In genomic region chrY:7273587-7274203, GRCh38 we compare ENCODE assay signal across 9 cellular contexts.
DNase-seq lines count a peak whose midpoint lies in the region; TF ChIP-seq lines count a peak whose summit lies in the region.
"Had no signal": no experiment of that assay in that cellular context is flagged by ENCODE, and none has a peak within 500 bp of the region (broad histone marks: within the 10 kb centered on the region; RNA-seq: fewer than 3 reads in every experiment).

No MANE protein-coding gene starts in this region.

- peak overlapping the region; percentile 64 for H4K8ac ChIP-seq in mesenchymal stem cell (ENCODE audit: low read length)

- H3K14ac ChIP-seq in mesenchymal stem cell (ENCODE audit: low read length in 2 of 2), result no peak overlapping the region

- intact Hi-C loops in vagina (cut with DNase I), result no loop called here

- H3K4me1 Mint-ChIP-seq in activated naive CD8-positive, alpha-beta T cell (ENCODE audit: low read depth), result peaks cover 31% of the 10 kb centered on the region

- H3K9me3 ChIP-seq in mesenchymal stem cell (ENCODE audit: control insufficient read depth, low read length) (no peaks in the 10 kb centered on the region), vagina (no peaks in the 10 kb centered on the region)
- H3K9me3 ChIP-seq: pancreas had no signal

- peak; percentile 2 for DNase-seq in DMS79 treated with DMSO at 0.1 percent for 48 hours (lab: John Stamatoyannopoulos, UW)
- DNase-seq in DMS79 (lab: John Stamatoyannopoulos, UW), result no peak
- peak; percentile 66 for DNase-seq in NCI-H2196 (lab: John Stamatoyannopoulos, UW; ENCODE audit: unreplicated experiment)
- DNase-seq in mesenchymal stem cell, result peak; percentile 75
- no peak for DNase-seq in vagina (ENCODE audit: extremely low spot score in 2 of 2)
- no peak for DNase-seq in SW 1271 (lab: John Stamatoyannopoulos, UW)

- H3K4me3 ChIP-seq in mesenchymal stem cell (ENCODE audit: insufficient read depth in 1 of 2, low read depth in 1 of 2, low read length in 2 of 2), result peak overlapping the region in 1 of 2 experiments; percentile 72
- H3K4me3 ChIP-seq in urinary bladder (ENCODE audit: low read depth, low read length), result peak overlapping the region; percentile 86
- H3K4me3 ChIP-seq in vagina, result no peak overlapping the region
- H3K4me3 ChIP-seq: pancreas had no signal

- H3K27me3 ChIP-seq in mesenchymal stem cell (ENCODE audit: control insufficient read depth in 1 of 2, insufficient read depth in 1 of 2, low read length in 2 of 2) (no peaks in the 10 kb centered on the region), vagina (no peaks in the 10 kb centered on the region)
- H3K27me3 ChIP-seq: pancreas had no signal

- no peak overlapping the region for H2AK5ac ChIP-seq in mesenchymal stem cell (ENCODE audit: low read length, severe bottlenecking)

- peak overlapping the region in 1 of 2 experiments; percentile 40 for H3K23ac ChIP-seq in mesenchymal stem cell (ENCODE audit: low read length in 2 of 2)

- TF ChIP-seq CTCF in vagina (IDR thresholded peaks at IDR 0.05), result no peak

- H2BK12ac ChIP-seq in mesenchymal stem cell (ENCODE audit: low read length in 2 of 2), result peak overlapping the region in 1 of 2 experiments; percentile 39

- no peaks in the 10 kb centered on the region for H3K27me3 Mint-ChIP-seq in activated naive CD8-positive, alpha-beta T cell

- H3K36me3 ChIP-seq in mesenchymal stem cell (ENCODE audit: control insufficient read depth in 1 of 2, insufficient read depth in 2 of 2, low read depth in 1 of 2, low read length in 2 of 2), result no peaks in the 10 kb centered on the region
- no peaks in the 10 kb centered on the region for H3K36me3 ChIP-seq in urinary bladder (ENCODE audit: insufficient read depth)
- no peaks in the 10 kb centered on the region for H3K36me3 ChIP-seq in vagina
- H3K36me3 ChIP-seq: pancreas had no signal

- peaks cover 3% of the 10 kb centered on the region for H3K4me1 ChIP-seq in mesenchymal stem cell (ENCODE audit: control insufficient read depth, insufficient read depth, low read depth, low read length)
- no peaks in the 10 kb centered on the region for H3K4me1 ChIP-seq in urinary bladder (ENCODE audit: insufficient read depth)
- no peaks in the 10 kb centered on the region for H3K4me1 ChIP-seq in vagina
- H3K4me1 ChIP-seq: pancreas had no signal

- H3K9ac ChIP-seq in mesenchymal stem cell (ENCODE audit: low read length), result no peak overlapping the region

- H2BK15ac ChIP-seq in mesenchymal stem cell (ENCODE audit: low read depth, poor library complexity, severe bottlenecking), result peak overlapping the region; percentile 52

- peak overlapping the region; percentile 38 for H3K27ac ChIP-seq in mesenchymal stem cell (ENCODE audit: low read length, poor library complexity, severe bottlenecking)
- H3K27ac ChIP-seq in urinary bladder (ENCODE audit: low read depth), result peak overlapping the region; percentile 67
- no peak overlapping the region for H3K27ac ChIP-seq in vagina
- H3K27ac ChIP-seq: pancreas had no signal

- no peak for TF ChIP-seq POLR2A in vagina (IDR thresholded peaks at IDR 0.05)

- peak overlapping the region; percentile 90 to 91 for H3K18ac ChIP-seq in mesenchymal stem cell (ENCODE audit: low read depth in 1 of 2, low read length in 2 of 2)

- H3K4ac ChIP-seq in mesenchymal stem cell (ENCODE audit: low read depth in 1 of 2, low read length in 2 of 2), result peak overlapping the region in 1 of 2 experiments; percentile 28

- H3K36me3 Mint-ChIP-seq in activated naive CD8-positive, alpha-beta T cell, result no peaks in the 10 kb centered on the region

- no peak overlapping the region for H2BK5ac ChIP-seq in mesenchymal stem cell (ENCODE audit: low read depth, low read length, poor library complexity, severe bottlenecking)

- no peaks in the 10 kb centered on the region for H3K9me3 Mint-ChIP-seq in activated naive CD8-positive, alpha-beta T cell (ENCODE audit: low read depth)

- H3K4me3 Mint-ChIP-seq in activated naive CD8-positive, alpha-beta T cell, result peak overlapping the region; percentile 92

- H2BK120ac ChIP-seq in mesenchymal stem cell (ENCODE audit: low read depth, low read length), result no peak overlapping the region

- peak overlapping the region; percentile 95 for H3K27ac Mint-ChIP-seq in activated naive CD8-positive, alpha-beta T cell

- no peaks in the 10 kb centered on the region for H3K79me1 ChIP-seq in mesenchymal stem cell (replicated peaks; ENCODE audit: low read length, poor library complexity, severe bottlenecking)

- 0% methylated on average over 15 of the region's 65 CpGs for WGBS in mesenchymal stem cell
- WGBS in urinary bladder, result under 1% methylated on average over 57 of the region's 65 CpGs

- peak overlapping the region; percentile 14 for H2AFZ ChIP-seq in mesenchymal stem cell (ENCODE audit: low read depth, low read length)

- H3K4me2 ChIP-seq in mesenchymal stem cell (ENCODE audit: low read length, poor library complexity, severe bottlenecking), result peak overlapping the region; percentile 70

- peak overlapping the region; percentile 75 for H4K91ac ChIP-seq in mesenchymal stem cell (ENCODE audit: low read length)

Comparison
In these comparisons a context has a peak if more than half of its experiments do, and no peak if none do; other contexts are left out.
1. DNase-seq: peak in DMS79 treated with DMSO at 0.1 percent for 48 hours (single experiment), NCI-H2196 (single experiment) and mesenchymal stem cell (single experiment); none in DMS79 (single experiment), vagina (0 of 2) and SW 1271 (0 of 2).